Comparison of ENCODE assay signal across 8 cellular contexts in the genomic region with DNA sequence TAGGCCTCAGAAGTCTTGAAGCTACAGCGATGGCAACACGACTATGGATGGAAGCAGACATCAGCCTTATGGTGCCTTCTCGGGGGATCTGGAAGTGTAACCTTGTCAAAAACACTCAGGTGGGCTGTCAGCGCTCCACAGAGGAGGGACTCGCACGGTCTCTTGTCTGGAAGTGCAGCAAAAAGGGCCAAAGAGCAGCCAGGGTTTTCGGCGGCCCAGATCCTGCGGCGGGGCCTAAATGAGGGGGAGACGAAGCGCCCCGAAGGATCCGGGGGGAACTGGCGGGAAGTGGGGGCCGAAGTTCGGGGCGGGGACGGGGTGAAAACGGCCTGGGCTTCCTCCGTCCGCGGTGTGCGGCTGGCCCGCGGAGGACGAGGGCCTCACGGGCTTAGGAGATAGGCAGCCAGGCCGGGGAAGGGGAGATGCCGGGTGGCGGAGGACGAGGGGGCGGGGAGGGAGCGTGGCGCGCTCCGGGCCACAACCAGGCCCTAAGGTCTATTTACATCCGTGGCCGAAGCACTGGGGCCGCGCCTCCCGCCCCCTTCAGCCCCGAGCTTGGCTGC. TPM values are rescaled to one million over a fixed set of nuclear protein-coding genes. Genes with fewer than 3 reads are reported as not detected.
DNase-seq lines count a peak whose midpoint lies in the region; ATAC-seq and TF ChIP-seq lines count a peak whose summit lies in the region.

No MANE protein-coding gene starts in this region.

- intact Hi-C loops in breast epithelium (cut with DNase I; ENCODE audit: low total_unique reads): no loop called here

- H3K9me3 ChIP-seq in breast epithelium: no peaks in the 10 kb centered on the region
- no peaks in the 10 kb centered on the region for H3K9me3 ChIP-seq in mononuclear cell (ENCODE audit: low read depth, low read length)

- TF ChIP-seq POLR2A in breast epithelium (IDR thresholded peaks at IDR 0.05): no peak

- H3K4me3 ChIP-seq in GM08714 (ENCODE audit: low read length) (peak overlapping the region; percentile 89), breast epithelium (peak overlapping the region; percentile 85 to 100 (median 88)), mononuclear cell (ENCODE audit: low read length) (peak overlapping the region; percentile 95)

- H3K27me3 ChIP-seq in breast epithelium: no peaks in the 10 kb centered on the region
- no peaks in the 10 kb centered on the region for H3K27me3 ChIP-seq in mononuclear cell (ENCODE audit: insufficient read depth, low read length)

- no peak for TF ChIP-seq CTCF in breast epithelium (IDR thresholded peaks at IDR 0.05)

- H3K36me3 ChIP-seq in breast epithelium: no peaks in the 10 kb centered on the region

- peak overlapping the region; percentile 92 to 97 for H3K27ac ChIP-seq in breast epithelium

- no peak for DNase-seq in breast epithelium (ENCODE audit: low spot score in 2 of 2)
- no peak for DNase-seq in kidney tubule cell (ENCODE audit: low spot score)
- no peak for DNase-seq in NCI-H2171 treated with DMSO at 0.1 percent for 48 hours (lab: John Stamatoyannopoulos, UW)

- H3K4me1 ChIP-seq in breast epithelium (peaks cover 9 to 26% of the 10 kb centered on the region in 2 donors), mononuclear cell (ENCODE audit: insufficient read depth, low read length) (peaks cover 52% of the 10 kb centered on the region)

- peak; percentile 8 for ATAC-seq in HG03457 (IDR thresholded peaks at IDR 0.05; ENCODE audit: unreplicated experiment)
- no peak for ATAC-seq in HG02642 (IDR thresholded peaks at IDR 0.05; ENCODE audit: poor library complexity, unreplicated experiment)
- no peak for ATAC-seq in activated CD4-positive, CD25-positive, alpha-beta regulatory T cell treated with anti-CD3 and anti-CD28 coated beads, Interleukin-2, amount 50 U/mL, for 24 hours

RNA-seq across cellular contexts. Expression of a gene that starts 0.6 kb away (rescaled TPM):
- total RNA-seq in breast epithelium: 10 to 100 TPM; 54.4 to 66.2 (median 64.9) TPM
- 62.9 TPM for total RNA-seq in mononuclear cell
